Comparison of ENCODE assay signal across 17 cellular contexts in genomic region chr19:45471116-45471865, GRCh38. TPM values are rescaled to one million over a fixed set of nuclear protein-coding genes. Genes with fewer than 3 reads are reported as not detected.
DNase-seq lines count a peak whose midpoint lies in the region; ATAC-seq and TF ChIP-seq lines count a peak whose summit lies in the region.
"Had no signal": no experiment of that assay in that cellular context is flagged by ENCODE, and none has a peak within 500 bp of the region (broad histone marks: within the 10 kb centered on the region; RNA-seq: fewer than 3 reads in every experiment).

No MANE protein-coding gene starts in this region.

- H3K4me3 ChIP-seq in hepatocyte: no peak overlapping the region
- H3K4me3 ChIP-seq: gastrocnemius medialis, GM12878, psoas muscle, SJSA1, tibial nerve had no signal

- H3K4me3 Mint-ChIP-seq in T-helper 2 cell treated with Interferon-gamma antibody and Interleukin-4, amounts not matched to agents 5 μg/mL and 100 μg/mL, for 36 hours: peak overlapping the region; percentile 8
- H3K4me3 Mint-ChIP-seq in stimulated activated naive B cell treated with anti-CD40 and anti-IgM and Interleukin-4, amounts not matched to agents 10 μg/mL and 1 μg/mL and 100 μg/mL, for 72 hours: peak overlapping the region in 1 of 2 donors; percentile 36

- H3K4me2 ChIP-seq in hepatocyte: no peak overlapping the region

- no peaks in the 10 kb centered on the region for H3K9me3 Mint-ChIP-seq in activated naive CD4-positive, alpha-beta T cell treated with anti-CD3 and anti-CD28 coated beads, Interleukin-2, amount 50 U/mL, for 72 hours
- H3K9me3 Mint-ChIP-seq in T-helper 2 cell treated with Interferon-gamma antibody and Interleukin-4, amounts not matched to agents 5 μg/mL and 100 μg/mL, for 36 hours: no peaks in the 10 kb centered on the region
- H3K9me3 Mint-ChIP-seq in stimulated activated naive B cell treated with anti-CD40 and anti-IgM and Interleukin-4, amounts not matched to agents 10 μg/mL and 1 μg/mL and 100 μg/mL, for 72 hours: no peaks in the 10 kb centered on the region

- peaks cover 7% of the 10 kb centered on the region for H3K4me1 ChIP-seq in hepatocyte (ENCODE audit: insufficient read depth)

- no peaks in the 10 kb centered on the region for H3K79me2 ChIP-seq in hepatocyte

- no peaks in the 10 kb centered on the region for H4K20me1 ChIP-seq in hepatocyte (ENCODE audit: insufficient read depth, poor library complexity, severe bottlenecking)

- H3K27me3 ChIP-seq in hepatocyte: peaks cover 16% of the 10 kb centered on the region
- H3K27me3 ChIP-seq: gastrocnemius medialis, SJSA1 had no signal

- no peak overlapping the region for H3K27ac ChIP-seq in hepatocyte
- H3K27ac ChIP-seq: psoas muscle, tibial nerve had no signal

- peaks cover 0 to 9% of the 10 kb centered on the region in 2 donors for H3K36me3 Mint-ChIP-seq in activated naive CD4-positive, alpha-beta T cell treated with anti-CD3 and anti-CD28 coated beads, Interleukin-2, amount 50 U/mL, for 72 hours
- no peaks in the 10 kb centered on the region for H3K36me3 Mint-ChIP-seq in T-helper 2 cell treated with Interferon-gamma antibody and Interleukin-4, amounts not matched to agents 5 μg/mL and 100 μg/mL, for 36 hours (ENCODE audit: low read depth)
- peaks cover 7 to 33% of the 10 kb centered on the region in 2 donors for H3K36me3 Mint-ChIP-seq in stimulated activated naive B cell treated with anti-CD40 and anti-IgM and Interleukin-4, amounts not matched to agents 10 μg/mL and 1 μg/mL and 100 μg/mL, for 72 hours

- H3K4me1 Mint-ChIP-seq in T-helper 2 cell treated with Interferon-gamma antibody and Interleukin-4, amounts not matched to agents 5 μg/mL and 100 μg/mL, for 36 hours (ENCODE audit: low read depth): peaks cover 19% of the 10 kb centered on the region
- peaks cover 58 to 66% of the 10 kb centered on the region in 2 donors for H3K4me1 Mint-ChIP-seq in stimulated activated naive B cell treated with anti-CD40 and anti-IgM and Interleukin-4, amounts not matched to agents 10 μg/mL and 1 μg/mL and 100 μg/mL, for 72 hours

- TF ChIP-seq CTCF in hepatocyte (IDR thresholded peaks at IDR 0.05; ENCODE audit: poor library complexity): no peak

- 93% methylated on average over 15 of the region's 15 CpGs for WGBS in hepatocyte (ENCODE audit: low lambda C conversion rate, missing lambda C conversion rate)

- H3K27me3 Mint-ChIP-seq in T-helper 2 cell treated with Interferon-gamma antibody and Interleukin-4, amounts not matched to agents 5 μg/mL and 100 μg/mL, for 36 hours (ENCODE audit: low read depth): peaks cover 55% of the 10 kb centered on the region
- peaks cover 18 to 37% of the 10 kb centered on the region in 2 donors for H3K27me3 Mint-ChIP-seq in stimulated activated naive B cell treated with anti-CD40 and anti-IgM and Interleukin-4, amounts not matched to agents 10 μg/mL and 1 μg/mL and 100 μg/mL, for 72 hours

- no peaks in the 10 kb centered on the region for H3K36me3 ChIP-seq in hepatocyte (replicated peaks; ENCODE audit: insufficient read depth, low read depth)
- H3K36me3 ChIP-seq: gastrocnemius medialis, SJSA1, tibial nerve had no signal

- no peak overlapping the region for H2AFZ ChIP-seq in hepatocyte

- no peaks in the 10 kb centered on the region for H3K9me3 ChIP-seq in hepatocyte (ENCODE audit: low read depth)
- H3K9me3 ChIP-seq: gastrocnemius medialis, psoas muscle, SJSA1, tibial nerve had no signal

- H3K27ac Mint-ChIP-seq in activated naive CD4-positive, alpha-beta T cell treated with anti-CD3 and anti-CD28 coated beads, Interleukin-2, amount 50 U/mL, for 72 hours: peak overlapping the region; percentile 90 to 96
- H3K27ac Mint-ChIP-seq in T-helper 2 cell treated with Interferon-gamma antibody and Interleukin-4, amounts not matched to agents 5 μg/mL and 100 μg/mL, for 36 hours: no peak overlapping the region
- peak overlapping the region; percentile 72 for H3K27ac Mint-ChIP-seq in stimulated activated naive B cell treated with anti-CD40 and anti-IgM and Interleukin-4, amounts not matched to agents 10 μg/mL and 1 μg/mL and 100 μg/mL, for 72 hours

- DNase-seq in activated naive CD4-positive, alpha-beta T cell treated with anti-CD3 and anti-CD28 coated beads, Interleukin-2, amount 50 U/mL, for 72 hours (ENCODE audit: low spot score in 2 of 2): no peak
- DNase-seq in activated naive CD4-positive, alpha-beta T cell treated with Interleukin-2 at 50 U/mL for 16 hours: no peak
- DNase-seq in T-helper 2 cell treated with Interferon-gamma antibody and Interleukin-4, amounts not matched to agents 5 μg/mL and 100 μg/mL, for 36 hours (ENCODE audit: low spot score): no peak
- DNase-seq in hepatocyte (ENCODE audit: low spot score) (peak; percentile 14), CD1c-positive myeloid dendritic cell (ENCODE audit: extremely low spot score) (no peak), NCI-H2227 treated with DMSO at 0.1 percent for 48 hours (lab: John Stamatoyannopoulos, UW) (no peak)
- no peak for DNase-seq in stimulated activated naive B cell treated with anti-CD40 and anti-IgM and Interleukin-4, amounts not matched to agents 10 μg/mL and 1 μg/mL and 100 μg/mL, for 72 hours
- DNase-seq: dorsolateral prefrontal cortex, EL, gastrocnemius medialis, midbrain, NCI-H2171 had no signal

- ATAC-seq in activated naive CD4-positive, alpha-beta T cell treated with anti-CD3 and anti-CD28 coated beads, Interleukin-2, amount 50 U/mL, for 72 hours: no peak
- no peak for ATAC-seq in stimulated activated naive B cell treated with anti-CD40 and anti-IgM and Interleukin-4, amounts not matched to agents 10 μg/mL and 1 μg/mL and 100 μg/mL, for 72 hours (replicated peaks)
- ATAC-seq in HG02759 (IDR thresholded peaks at IDR 0.05; ENCODE audit: unreplicated experiment): no peak
- ATAC-seq: gastrocnemius medialis, GM12878, psoas muscle had no signal

- no peaks in the 10 kb centered on the region for H3K9me2 ChIP-seq in hepatocyte (replicated peaks; ENCODE audit: insufficient read depth)

RNA-seq across cellular contexts. Expression of gene FOSB, which starts 3.5 kb away (rescaled TPM):
- 10 to 100 TPM; 19.9 to 37.6 TPM for total RNA-seq in activated naive CD4-positive, alpha-beta T cell treated with anti-CD3 and anti-CD28 coated beads, Interleukin-2, amount 50 U/mL, for 72 hours
- 37.9 and 73.1 TPM in 2 replicates for total RNA-seq in hepatocyte
- 114 and 168 TPM in 2 replicates for polyA plus RNA-seq in hepatocyte

RNA-seq across cellular contexts. Expression of gene RTN2, which starts 25.6 kb away (rescaled TPM):
- total RNA-seq in activated naive CD4-positive, alpha-beta T cell treated with anti-CD3 and anti-CD28 coated beads, Interleukin-2, amount 50 U/mL, for 72 hours: 1 to 10 TPM; 3.2 to 5.1 TPM
- 3.4 and 7.8 TPM in 2 replicates for total RNA-seq in hepatocyte
- 12.2 and 14.8 TPM in 2 replicates for polyA plus RNA-seq in hepatocyte

RNA-seq across cellular contexts. Expression of gene PPM1N, which starts 27.0 kb away (rescaled TPM):
- total RNA-seq in activated naive CD4-positive, alpha-beta T cell treated with anti-CD3 and anti-CD28 coated beads, Interleukin-2, amount 50 U/mL, for 72 hours: 1 to 10 TPM; 1.5 to 7.4 TPM
- total RNA-seq in hepatocyte: 0.40 and 1.9 TPM in 2 replicates
- polyA plus RNA-seq in hepatocyte: 0.59 and 1.4 TPM in 2 replicates

RNA-seq across cellular contexts. Expression of gene VASP, which starts 36.0 kb away (rescaled TPM):
- 100 to 1,000 TPM in 1 of 2 donors, 10 to 100 TPM in 1; 76.8 to 156 TPM for total RNA-seq in activated naive CD4-positive, alpha-beta T cell treated with anti-CD3 and anti-CD28 coated beads, Interleukin-2, amount 50 U/mL, for 72 hours
- total RNA-seq in hepatocyte: 57.3 and 68.9 TPM in 2 replicates
- 86.0 and 92.6 TPM in 2 replicates for polyA plus RNA-seq in hepatocyte

RNA-seq across cellular contexts. Expression of gene ERCC1, which starts 47.6 kb away (rescaled TPM):
- total RNA-seq in activated naive CD4-positive, alpha-beta T cell treated with anti-CD3 and anti-CD28 coated beads, Interleukin-2, amount 50 U/mL, for 72 hours: 10 to 100 TPM in 1 of 2 donors, 1 to 10 TPM in 1; 9.7 to 60.7 TPM
- total RNA-seq in hepatocyte: 42.5 and 51.0 TPM in 2 replicates
- polyA plus RNA-seq in hepatocyte: 66.7 and 72.8 TPM in 2 replicates
